ENCODE assay signal across 23 cellular contexts in the genomic region with DNA sequence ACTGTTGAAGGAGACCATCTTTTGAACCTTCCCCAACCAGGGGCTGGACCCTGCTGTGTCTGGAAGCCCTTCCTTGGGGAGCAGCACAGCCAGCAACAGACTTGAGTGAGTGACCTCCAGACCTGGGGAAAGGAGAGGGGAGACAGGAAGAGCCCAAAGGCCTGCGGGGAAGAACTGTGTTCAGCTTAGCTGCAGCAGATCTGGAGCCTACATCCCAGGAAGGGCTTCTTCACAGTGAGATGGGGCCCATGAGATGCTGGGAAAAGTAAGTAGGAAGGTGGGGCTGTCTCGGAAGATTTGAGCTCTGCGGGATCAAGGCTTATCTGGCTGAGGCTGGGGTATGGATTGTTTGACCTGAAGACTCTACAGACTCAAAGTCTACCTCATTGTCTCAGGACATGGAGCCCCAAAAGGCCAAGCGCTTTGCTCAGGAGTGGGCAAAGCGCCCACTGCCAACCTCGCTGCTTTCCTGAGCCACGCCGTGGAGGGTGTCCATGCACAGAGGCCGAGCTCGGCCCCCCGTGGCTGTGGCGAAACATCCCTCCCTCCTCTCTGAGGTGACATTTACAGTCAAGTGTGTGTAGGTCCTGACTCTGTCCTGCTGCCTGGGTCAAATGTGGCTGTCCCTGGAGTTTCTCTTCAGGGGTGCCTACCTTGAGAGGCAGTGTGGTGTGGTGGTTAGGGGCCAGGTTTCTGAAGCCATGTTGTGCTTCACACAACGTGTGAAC. TPM values are rescaled to one million over a fixed set of nuclear protein-coding genes. Genes with fewer than 3 reads are reported as not detected.
A peak's percentile ranks its signal among the peaks of the same experiment; 100 is the strongest.
DNase-seq lines count a peak whose midpoint lies in the region; ATAC-seq, FAIRE-seq and TF ChIP-seq lines count a peak whose summit lies in the region.
"Had no signal": no experiment of that assay in that cellular context is flagged by ENCODE, and none has a peak within 500 bp of the region (broad histone marks: within the 10 kb centered on the region; RNA-seq: fewer than 3 reads in every experiment).

No MANE protein-coding gene starts in this region.

- H3K36me3 Mint-ChIP-seq in activated naive CD8-positive, alpha-beta T cell treated with anti-CD3 and anti-CD28 coated beads, Interleukin-2, amount 10 ng/mL, durations not matched to agents 7 days and 5 days = no peaks in the 10 kb centered on the region
- H3K36me3 Mint-ChIP-seq in activated naive CD8-positive, alpha-beta T cell treated with anti-CD3 and anti-CD28 coated beads for 36 hours = no peaks in the 10 kb centered on the region
- no peaks in the 10 kb centered on the region for H3K36me3 Mint-ChIP-seq in astrocyte (ENCODE audit: low read depth, unreplicated experiment)

- H2BK120ac ChIP-seq in mesenchymal stem cell (ENCODE audit: low read depth, low read length) = no peak overlapping the region

- no peaks in the 10 kb centered on the region for H3K9me3 Mint-ChIP-seq in activated naive CD8-positive, alpha-beta T cell treated with anti-CD3 and anti-CD28 coated beads, Interleukin-2, amount 10 ng/mL, durations not matched to agents 7 days and 5 days
- no peaks in the 10 kb centered on the region for H3K9me3 Mint-ChIP-seq in activated naive CD8-positive, alpha-beta T cell treated with anti-CD3 and anti-CD28 coated beads for 36 hours
- no peaks in the 10 kb centered on the region for H3K9me3 Mint-ChIP-seq in astrocyte (ENCODE audit: unreplicated experiment)
- H3K9me3 Mint-ChIP-seq: activated naive CD4-positive, alpha-beta T cell treated with anti-CD3 and anti-CD28 coated beads for 36 hours had no signal

- no peak overlapping the region for H2BK12ac ChIP-seq in mesenchymal stem cell (ENCODE audit: low read length in 2 of 2)

- no peak overlapping the region for H3K23ac ChIP-seq in mesenchymal stem cell (ENCODE audit: low read length in 2 of 2)

- H3K27ac ChIP-seq in astrocyte (ENCODE audit: low read depth, low read length) (no peak overlapping the region), mesenchymal stem cell (ENCODE audit: low read length, poor library complexity, severe bottlenecking) (no peak overlapping the region), upper lobe of left lung (no peak overlapping the region)
- H3K27ac ChIP-seq: cardiac muscle cell had no signal

- no peak overlapping the region for H2AK5ac ChIP-seq in mesenchymal stem cell (ENCODE audit: low read length, severe bottlenecking)

- H4K91ac ChIP-seq in mesenchymal stem cell (ENCODE audit: low read length) = no peak overlapping the region

- DNase-seq in activated naive CD8-positive, alpha-beta T cell treated with anti-CD3 and anti-CD28 coated beads, Interleukin-2, amount 10 ng/mL, durations not matched to agents 7 days and 5 days = peak; percentile 19
- no peak for DNase-seq in activated naive CD8-positive, alpha-beta T cell treated with anti-CD3 and anti-CD28 coated beads for 36 hours
- DNase-seq in astrocyte (ENCODE audit: low read depth) (no peak), mesenchymal stem cell (no peak), upper lobe of left lung (peak; percentile 7 to 58), GOT3 (lab: John Stamatoyannopoulos, UW) (no peak)
- DNase-seq: ACHN; activated CD4-positive, alpha-beta T cell treated with anti-CD3 and anti-CD28 coated beads, Interleukin-2, amount 50 U/mL, for 48 hours; activated naive CD4-positive, alpha-beta T cell treated with anti-CD3 and anti-CD28 coated beads for 36 hours; dermis blood vessel endothelial cell; kidney glomerular epithelial cell; MG63; NCI-H1417 treated with DMSO at 0.1 percent for 48 hours; NCI-H446; occipital lobe; T-helper 9 cell had no signal

- H3K79me2 ChIP-seq in astrocyte (ENCODE audit: insufficient read depth, low read length) = peaks cover 31% of the 10 kb centered on the region

- H3K27me3 ChIP-seq in astrocyte (ENCODE audit: insufficient read depth, low read length) (no peaks in the 10 kb centered on the region), mesenchymal stem cell (ENCODE audit: control insufficient read depth in 1 of 2, insufficient read depth in 1 of 2, low read length in 2 of 2) (no peaks in the 10 kb centered on the region), upper lobe of left lung (no peaks in the 10 kb centered on the region)
- H3K27me3 ChIP-seq: cardiac muscle cell, MG63 had no signal

- H4K20me1 ChIP-seq in astrocyte (ENCODE audit: insufficient read depth, low read length) = peaks cover 67% of the 10 kb centered on the region

- no peak overlapping the region for H4K8ac ChIP-seq in mesenchymal stem cell (ENCODE audit: low read length)

- no peak for TF ChIP-seq POLR2A in upper lobe of left lung (IDR thresholded peaks at IDR 0.05)

- H3K4me3 Mint-ChIP-seq in activated naive CD8-positive, alpha-beta T cell treated with anti-CD3 and anti-CD28 coated beads, Interleukin-2, amount 10 ng/mL, durations not matched to agents 7 days and 5 days = no peak overlapping the region
- H3K4me3 Mint-ChIP-seq in activated naive CD8-positive, alpha-beta T cell treated with anti-CD3 and anti-CD28 coated beads for 36 hours = no peak overlapping the region
- no peak overlapping the region for H3K4me3 Mint-ChIP-seq in astrocyte (ENCODE audit: unreplicated experiment)
- H3K4me3 Mint-ChIP-seq: activated naive CD4-positive, alpha-beta T cell treated with anti-CD3 and anti-CD28 coated beads for 36 hours had no signal

- H3K4me3 ChIP-seq in astrocyte (ENCODE audit: insufficient read depth, low read depth, low read length) (no peak overlapping the region), mesenchymal stem cell (ENCODE audit: insufficient read depth in 1 of 2, low read depth in 1 of 2, low read length in 2 of 2) (no peak overlapping the region), upper lobe of left lung (no peak overlapping the region)
- H3K4me3 ChIP-seq: cardiac muscle cell, K562, MG63, smooth muscle cell had no signal

- no peak overlapping the region for H3K27ac Mint-ChIP-seq in activated naive CD8-positive, alpha-beta T cell treated with anti-CD3 and anti-CD28 coated beads, Interleukin-2, amount 10 ng/mL, durations not matched to agents 7 days and 5 days
- no peak overlapping the region for H3K27ac Mint-ChIP-seq in activated naive CD8-positive, alpha-beta T cell treated with anti-CD3 and anti-CD28 coated beads for 36 hours
- no peak overlapping the region for H3K27ac Mint-ChIP-seq in astrocyte (ENCODE audit: unreplicated experiment)
- H3K27ac Mint-ChIP-seq: activated naive CD4-positive, alpha-beta T cell treated with anti-CD3 and anti-CD28 coated beads for 36 hours had no signal

- TF ChIP-seq CTCF in astrocyte (IDR thresholded peaks at IDR 0.05; ENCODE audit: insufficient read depth, low read depth, low read length) = no peak
- no peak for TF ChIP-seq CTCF in upper lobe of left lung (IDR thresholded peaks at IDR 0.05)

- TF ChIP-seq EP300 in upper lobe of left lung (IDR thresholded peaks at IDR 0.05) = no peak

- no peak overlapping the region for H3K14ac ChIP-seq in mesenchymal stem cell (ENCODE audit: low read length in 2 of 2)

- peaks cover 7% of the 10 kb centered on the region for H3K79me1 ChIP-seq in mesenchymal stem cell (replicated peaks; ENCODE audit: low read length, poor library complexity, severe bottlenecking)

- no peaks in the 10 kb centered on the region for H3K9me3 ChIP-seq in astrocyte (ENCODE audit: insufficient read depth, low read depth, low read length)
- H3K9me3 ChIP-seq in mesenchymal stem cell (ENCODE audit: control insufficient read depth, low read length) = no peaks in the 10 kb centered on the region
- H3K9me3 ChIP-seq in upper lobe of left lung = no peaks in the 10 kb centered on the region
- H3K9me3 ChIP-seq: MG63 had no signal

- peaks cover 14% of the 10 kb centered on the region for H3K4me1 Mint-ChIP-seq in activated naive CD8-positive, alpha-beta T cell treated with anti-CD3 and anti-CD28 coated beads, Interleukin-2, amount 10 ng/mL, durations not matched to agents 7 days and 5 days
- peaks cover 8% of the 10 kb centered on the region for H3K4me1 Mint-ChIP-seq in activated naive CD8-positive, alpha-beta T cell treated with anti-CD3 and anti-CD28 coated beads for 36 hours
- peaks cover 14% of the 10 kb centered on the region for H3K4me1 Mint-ChIP-seq in astrocyte (ENCODE audit: low read depth, unreplicated experiment)

- 95% methylated on average over 12 of the region's 13 CpGs for WGBS in mesenchymal stem cell
- WGBS in upper lobe of left lung, 2 donors = 81 to 83% methylated on average over 13 of the region's 13 CpGs

- no peak overlapping the region for H2BK15ac ChIP-seq in mesenchymal stem cell (ENCODE audit: low read depth, poor library complexity, severe bottlenecking)

- peaks cover 47% of the 10 kb centered on the region for H3K4me1 ChIP-seq in astrocyte (ENCODE audit: insufficient read depth, low read length)
- H3K4me1 ChIP-seq in mesenchymal stem cell (ENCODE audit: control insufficient read depth, insufficient read depth, low read depth, low read length) = peaks cover 15% of the 10 kb centered on the region
- peaks cover 5 to 10% (median 7%) of the 10 kb centered on the region in 4 donors for H3K4me1 ChIP-seq in upper lobe of left lung

- no peak for ATAC-seq in activated naive CD8-positive, alpha-beta T cell treated with anti-CD3 and anti-CD28 coated beads, Interleukin-2, amount 10 ng/mL, durations not matched to agents 7 days and 5 days (ENCODE audit: low read depth)
- ATAC-seq in upper lobe of left lung (ENCODE audit: low FRiP score in 2 of 2) = no peak
- ATAC-seq in SK-N-SH treated with all-trans-retinoic acid at 6 μM for 48 hours = no peak
- no peak for ATAC-seq in HG03175 (IDR thresholded peaks at IDR 0.05; ENCODE audit: unreplicated experiment)
- ATAC-seq: K562 had no signal

- H3K27me3 Mint-ChIP-seq in activated naive CD8-positive, alpha-beta T cell treated with anti-CD3 and anti-CD28 coated beads, Interleukin-2, amount 10 ng/mL, durations not matched to agents 7 days and 5 days = peaks cover 2% of the 10 kb centered on the region
- no peaks in the 10 kb centered on the region for H3K27me3 Mint-ChIP-seq in activated naive CD8-positive, alpha-beta T cell treated with anti-CD3 and anti-CD28 coated beads for 36 hours
- peaks cover 10% of the 10 kb centered on the region for H3K27me3 Mint-ChIP-seq in astrocyte (ENCODE audit: low read depth, unreplicated experiment)

- H2BK5ac ChIP-seq in mesenchymal stem cell (ENCODE audit: low read depth, low read length, poor library complexity, severe bottlenecking) = no peak overlapping the region

- H3K4me2 ChIP-seq in astrocyte (ENCODE audit: low read length) (no peak overlapping the region), mesenchymal stem cell (ENCODE audit: low read length, poor library complexity, severe bottlenecking) (no peak overlapping the region)
- H3K4me2 ChIP-seq: smooth muscle cell had no signal

- POLR2A ChIA-PET in activated naive CD8-positive, alpha-beta T cell treated with anti-CD3 and anti-CD28 coated beads, Interleukin-2, amount 10 ng/mL, durations not matched to agents 7 days and 5 days (lab: Charles Lee) = no interaction called here

- H2AFZ ChIP-seq in astrocyte (ENCODE audit: low read depth, low read length) = no peak overlapping the region
- H2AFZ ChIP-seq in mesenchymal stem cell (ENCODE audit: low read depth, low read length) = peak overlapping the region; percentile 32

- H3K36me3 ChIP-seq in astrocyte (ENCODE audit: insufficient read depth, low read length) = peaks cover 13% of the 10 kb centered on the region
- H3K36me3 ChIP-seq in mesenchymal stem cell (ENCODE audit: control insufficient read depth in 1 of 2, insufficient read depth in 2 of 2, low read depth in 1 of 2, low read length in 2 of 2) = peaks cover 6 to 14% of the 10 kb centered on the region in 2 experiments
- H3K36me3 ChIP-seq in upper lobe of left lung = no peaks in the 10 kb centered on the region
- H3K36me3 ChIP-seq: cardiac muscle cell had no signal

- no peak overlapping the region for H3K4ac ChIP-seq in mesenchymal stem cell (ENCODE audit: low read depth in 1 of 2, low read length in 2 of 2)

- no peak overlapping the region for H3K18ac ChIP-seq in mesenchymal stem cell (ENCODE audit: low read depth in 1 of 2, low read length in 2 of 2)

- H3K9ac ChIP-seq in astrocyte (ENCODE audit: low read length) (peak overlapping the region; percentile 16), mesenchymal stem cell (ENCODE audit: low read length) (peak overlapping the region; percentile 10)

- FAIRE-seq in astrocyte (lab: Jason Lieb, UNC) = no peak
- FAIRE-seq: D721Med, GM12891, K562 had no signal

RNA-seq across cellular contexts. Expression of a gene that starts 24.5 kb away (rescaled TPM):
- total RNA-seq in activated naive CD8-positive, alpha-beta T cell treated with anti-CD3 and anti-CD28 coated beads, Interleukin-2, amount 10 ng/mL, durations not matched to agents 7 days and 5 days = under 1 TPM; 0.34 to 0.36 TPM
- not detected for total RNA-seq in activated naive CD8-positive, alpha-beta T cell treated with anti-CD3 and anti-CD28 coated beads for 36 hours
- total RNA-seq in astrocyte (27.8 and 28.0 TPM in 2 replicates), upper lobe of left lung (10 to 100 TPM in 3 of 6 donors, 1 to 10 TPM in 3; 7.3 to 63.3 (median 10.4) TPM)
- polyA plus RNA-seq in mesenchymal stem cell (2013, experiment 1 of 2) = 20.4 TPM
- 20.7 TPM for polyA plus RNA-seq in mesenchymal stem cell (2013, experiment 2 of 2)
- total RNA-seq: occipital lobe had no signal

RNA-seq across cellular contexts. Expression of a gene that starts 27.2 kb away (rescaled TPM):
- under 1 TPM; 0.74 to 0.75 TPM for total RNA-seq in activated naive CD8-positive, alpha-beta T cell treated with anti-CD3 and anti-CD28 coated beads, Interleukin-2, amount 10 ng/mL, durations not matched to agents 7 days and 5 days
- under 1 TPM; 0.08 to 0.18 TPM for total RNA-seq in activated naive CD8-positive, alpha-beta T cell treated with anti-CD3 and anti-CD28 coated beads for 36 hours
- total RNA-seq in astrocyte (25.1 and 25.8 TPM in 2 replicates), upper lobe of left lung (1 to 10 TPM in 5 of 6 donors, under 1 TPM in 1; 0.34 to 1.9 (median 1.1) TPM)
- polyA plus RNA-seq in mesenchymal stem cell (2013, experiment 1 of 2) = 6.1 TPM
- polyA plus RNA-seq in mesenchymal stem cell (2013, experiment 2 of 2) = 5.3 TPM

Comparison
In these comparisons a context has a peak if more than half of its experiments do, and no peak if none do; other contexts are left out.
1. DNase-seq: peak in activated naive CD8-positive, alpha-beta T cell treated with anti-CD3 and anti-CD28 coated beads, Interleukin-2, amount 10 ng/mL, durations not matched to agents 7 days and 5 days (single experiment) and upper lobe of left lung (2 of 2); none in activated naive CD8-positive, alpha-beta T cell treated with anti-CD3 and anti-CD28 coated beads for 36 hours (single experiment), astrocyte (single experiment), mesenchymal stem cell (single experiment) and GOT3 (single experiment).
2. RNA of a gene that starts 24.5 kb away (total RNA-seq): 27.8 to 28.0 TPM in astrocyte and 7.3 to 63.3 TPM in upper lobe of left lung; 0.34 to 0.36 TPM in activated naive CD8-positive, alpha-beta T cell treated with anti-CD3 and anti-CD28 coated beads, Interleukin-2, amount 10 ng/mL, durations not matched to agents 7 days and 5 days and not detected in activated naive CD8-positive, alpha-beta T cell treated with anti-CD3 and anti-CD28 coated beads for 36 hours; every median in the first group is over 4 times any median in the second.